In genomic region chr9:17462869-17463464, GRCh38 we compare ENCODE assay signal across 8 cellular contexts.
DNase-seq lines count a peak whose midpoint lies in the region; ATAC-seq and TF ChIP-seq lines count a peak whose summit lies in the region.

No MANE protein-coding gene starts in this region.

- H3K4me3 ChIP-seq in fibroblast of villous mesenchyme (ENCODE audit: low read depth, low read length), result no peak overlapping the region

- TF ChIP-seq CTCF in fibroblast of villous mesenchyme (IDR thresholded peaks at IDR 0.05; ENCODE audit: insufficient read depth, low read depth, low read length), result peak; percentile 70

- no peaks in the 10 kb centered on the region for H3K27me3 Mint-ChIP-seq in activated CD4-positive, alpha-beta memory T cell treated with anti-CD3 and anti-CD28 coated beads for 36 hours
- H3K27me3 Mint-ChIP-seq in activated CD4-positive, alpha-beta memory T cell treated with anti-CD3 and anti-CD28 coated beads, Interleukin-2, amount 10 ng/mL, durations not matched to agents 7 days and 5 days, result no peaks in the 10 kb centered on the region
- H3K27me3 Mint-ChIP-seq in T-helper 17 cell, result no peaks in the 10 kb centered on the region

- ATAC-seq in GM21619 (IDR thresholded peaks at IDR 0.05; ENCODE audit: unreplicated experiment), result peak; percentile 69
- ATAC-seq in T-helper 17 cell, result no peak

- no peaks in the 10 kb centered on the region for H3K9me3 ChIP-seq in T-helper 17 cell (ENCODE audit: control insufficient read depth, low read length, poor library complexity, severe bottlenecking)

- DNase-seq in activated CD4-positive, alpha-beta memory T cell treated with anti-CD3 and anti-CD28 coated beads for 36 hours, result peak; percentile 9
- DNase-seq in activated CD4-positive, alpha-beta memory T cell treated with anti-CD3 and anti-CD28 coated beads, Interleukin-2, amount 10 ng/mL, durations not matched to agents 7 days and 5 days, result no peak
- DNase-seq in NCI-H1092 treated with DMSO at 0.1 percent for 48 hours (lab: John Stamatoyannopoulos, UW), result peak; percentile 74
- peak; percentile 41 for DNase-seq in SW480 (ENCODE audit: low spot score)
- DNase-seq in fibroblast of villous mesenchyme (ENCODE audit: low read depth), result peak; percentile 72
- peak; percentile 8 for DNase-seq in pulmonary artery endothelial cell (ENCODE audit: low read depth, low spot score)
- no peak for DNase-seq in T-helper 17 cell

- no peaks in the 10 kb centered on the region for H3K9me3 Mint-ChIP-seq in activated CD4-positive, alpha-beta memory T cell treated with anti-CD3 and anti-CD28 coated beads for 36 hours
- no peaks in the 10 kb centered on the region for H3K9me3 Mint-ChIP-seq in activated CD4-positive, alpha-beta memory T cell treated with anti-CD3 and anti-CD28 coated beads, Interleukin-2, amount 10 ng/mL, durations not matched to agents 7 days and 5 days

- CTCF ChIA-PET in activated CD4-positive, alpha-beta memory T cell treated with anti-CD3 and anti-CD28 coated beads for 36 hours (lab: Charles Lee), result interaction anchor here (0.7 to 1.5 kb wide), 7 partner anchors 8 to 1562 kb away, joined by 3 to 16 read pairs (median 3); no protein-coding TSS in a partner anchor
- CTCF ChIA-PET in activated CD4-positive, alpha-beta memory T cell treated with anti-CD3 and anti-CD28 coated beads, Interleukin-2, amount 10 ng/mL, durations not matched to agents 7 days and 5 days (lab: Charles Lee), result interaction anchor here (0.7 to 2.6 kb wide), 7 partner anchors 11 to 399 kb away, joined by 3 to 15 read pairs (median 5); no protein-coding TSS in a partner anchor

- no peak overlapping the region for H3K4me3 Mint-ChIP-seq in activated CD4-positive, alpha-beta memory T cell treated with anti-CD3 and anti-CD28 coated beads for 36 hours
- no peak overlapping the region for H3K4me3 Mint-ChIP-seq in activated CD4-positive, alpha-beta memory T cell treated with anti-CD3 and anti-CD28 coated beads, Interleukin-2, amount 10 ng/mL, durations not matched to agents 7 days and 5 days
- no peak overlapping the region for H3K4me3 Mint-ChIP-seq in T-helper 17 cell

- no peak overlapping the region for H3K27ac Mint-ChIP-seq in activated CD4-positive, alpha-beta memory T cell treated with anti-CD3 and anti-CD28 coated beads for 36 hours
- H3K27ac Mint-ChIP-seq in activated CD4-positive, alpha-beta memory T cell treated with anti-CD3 and anti-CD28 coated beads, Interleukin-2, amount 10 ng/mL, durations not matched to agents 7 days and 5 days, result no peak overlapping the region
- no peak overlapping the region for H3K27ac Mint-ChIP-seq in T-helper 17 cell

- no peaks in the 10 kb centered on the region for H3K4me1 Mint-ChIP-seq in activated CD4-positive, alpha-beta memory T cell treated with anti-CD3 and anti-CD28 coated beads for 36 hours (ENCODE audit: low read depth)
- no peaks in the 10 kb centered on the region for H3K4me1 Mint-ChIP-seq in activated CD4-positive, alpha-beta memory T cell treated with anti-CD3 and anti-CD28 coated beads, Interleukin-2, amount 10 ng/mL, durations not matched to agents 7 days and 5 days
- no peaks in the 10 kb centered on the region for H3K4me1 Mint-ChIP-seq in T-helper 17 cell

- intact Hi-C loops in activated CD4-positive, alpha-beta memory T cell treated with anti-CD3 and anti-CD28 coated beads for 36 hours (cut with micrococcal nuclease), result loop anchor here (1.0 to 5.0 kb wide), 3 partner anchors 347 to 1271 kb away; no protein-coding TSS in a partner anchor

- POLR2A ChIA-PET in activated CD4-positive, alpha-beta memory T cell treated with anti-CD3 and anti-CD28 coated beads for 36 hours (lab: Charles Lee), result no interaction called here
- POLR2A ChIA-PET in activated CD4-positive, alpha-beta memory T cell treated with anti-CD3 and anti-CD28 coated beads, Interleukin-2, amount 10 ng/mL, durations not matched to agents 7 days and 5 days (lab: Charles Lee), result no interaction called here

- no peaks in the 10 kb centered on the region for H3K36me3 Mint-ChIP-seq in activated CD4-positive, alpha-beta memory T cell treated with anti-CD3 and anti-CD28 coated beads for 36 hours
- no peaks in the 10 kb centered on the region for H3K36me3 Mint-ChIP-seq in activated CD4-positive, alpha-beta memory T cell treated with anti-CD3 and anti-CD28 coated beads, Interleukin-2, amount 10 ng/mL, durations not matched to agents 7 days and 5 days (ENCODE audit: low read depth)
- H3K36me3 Mint-ChIP-seq in T-helper 17 cell (ENCODE audit: low read depth), result no peaks in the 10 kb centered on the region

Comparison
In these comparisons a context has a peak if more than half of its experiments do, and no peak if none do; other contexts are left out.
1. DNase-seq: peak in activated CD4-positive, alpha-beta memory T cell treated with anti-CD3 and anti-CD28 coated beads for 36 hours (single experiment), NCI-H1092 treated with DMSO at 0.1 percent for 48 hours (single experiment), SW480 (single experiment), fibroblast of villous mesenchyme (single experiment) and pulmonary artery endothelial cell (single experiment); none in activated CD4-positive, alpha-beta memory T cell treated with anti-CD3 and anti-CD28 coated beads, Interleukin-2, amount 10 ng/mL, durations not matched to agents 7 days and 5 days (single experiment) and T-helper 17 cell (0 of 3).